ENCODE assay signal across 1 cellular context in the genomic region with DNA sequence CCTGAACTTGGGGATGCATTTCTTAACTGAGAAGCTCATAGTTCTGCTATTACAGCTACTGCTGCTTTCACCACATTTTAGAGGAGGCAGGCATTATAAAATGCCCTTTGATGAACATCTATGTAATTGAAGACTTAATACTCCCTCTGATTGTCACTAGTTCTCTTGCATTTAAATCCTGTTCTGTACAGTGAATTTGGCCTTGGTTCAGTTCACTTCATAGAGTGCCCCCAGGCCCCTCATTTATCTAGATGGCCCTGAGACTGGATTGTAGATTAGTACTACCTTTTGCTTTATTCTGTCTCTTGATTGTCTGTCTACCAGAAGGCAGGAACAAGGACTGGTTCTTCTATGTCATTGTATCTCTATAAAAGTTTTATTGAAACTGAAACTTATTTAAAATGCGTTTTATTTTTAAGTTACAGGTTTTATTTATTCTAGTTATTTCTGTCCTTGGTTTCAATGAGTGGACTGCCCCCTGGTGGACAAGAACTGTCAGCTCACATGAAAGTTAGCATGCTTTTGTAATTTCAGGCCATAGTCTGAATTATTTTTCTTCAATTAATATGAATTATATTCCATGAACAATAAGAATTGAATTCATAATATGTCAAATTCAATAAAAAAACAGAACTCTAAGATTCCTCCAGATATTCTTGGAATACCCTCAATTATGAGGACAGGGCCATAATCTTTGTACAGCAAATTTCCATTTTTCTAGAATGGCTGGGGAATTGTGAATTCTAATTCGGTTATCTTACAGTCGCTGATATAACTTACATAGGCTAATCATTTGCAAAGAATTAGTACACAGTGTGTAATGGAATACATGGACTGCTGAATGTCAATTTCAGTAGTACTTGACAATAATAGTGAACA.
TF ChIP-seq lines count a peak whose summit lies in the region.

No MANE protein-coding gene starts in this region.

TF ChIP-seq in GM12878, 131 proteins besides CTCF, POLR2A, EP300 and RAD21 (continued from another document):
- TF ChIP-seq, protein P1, sequence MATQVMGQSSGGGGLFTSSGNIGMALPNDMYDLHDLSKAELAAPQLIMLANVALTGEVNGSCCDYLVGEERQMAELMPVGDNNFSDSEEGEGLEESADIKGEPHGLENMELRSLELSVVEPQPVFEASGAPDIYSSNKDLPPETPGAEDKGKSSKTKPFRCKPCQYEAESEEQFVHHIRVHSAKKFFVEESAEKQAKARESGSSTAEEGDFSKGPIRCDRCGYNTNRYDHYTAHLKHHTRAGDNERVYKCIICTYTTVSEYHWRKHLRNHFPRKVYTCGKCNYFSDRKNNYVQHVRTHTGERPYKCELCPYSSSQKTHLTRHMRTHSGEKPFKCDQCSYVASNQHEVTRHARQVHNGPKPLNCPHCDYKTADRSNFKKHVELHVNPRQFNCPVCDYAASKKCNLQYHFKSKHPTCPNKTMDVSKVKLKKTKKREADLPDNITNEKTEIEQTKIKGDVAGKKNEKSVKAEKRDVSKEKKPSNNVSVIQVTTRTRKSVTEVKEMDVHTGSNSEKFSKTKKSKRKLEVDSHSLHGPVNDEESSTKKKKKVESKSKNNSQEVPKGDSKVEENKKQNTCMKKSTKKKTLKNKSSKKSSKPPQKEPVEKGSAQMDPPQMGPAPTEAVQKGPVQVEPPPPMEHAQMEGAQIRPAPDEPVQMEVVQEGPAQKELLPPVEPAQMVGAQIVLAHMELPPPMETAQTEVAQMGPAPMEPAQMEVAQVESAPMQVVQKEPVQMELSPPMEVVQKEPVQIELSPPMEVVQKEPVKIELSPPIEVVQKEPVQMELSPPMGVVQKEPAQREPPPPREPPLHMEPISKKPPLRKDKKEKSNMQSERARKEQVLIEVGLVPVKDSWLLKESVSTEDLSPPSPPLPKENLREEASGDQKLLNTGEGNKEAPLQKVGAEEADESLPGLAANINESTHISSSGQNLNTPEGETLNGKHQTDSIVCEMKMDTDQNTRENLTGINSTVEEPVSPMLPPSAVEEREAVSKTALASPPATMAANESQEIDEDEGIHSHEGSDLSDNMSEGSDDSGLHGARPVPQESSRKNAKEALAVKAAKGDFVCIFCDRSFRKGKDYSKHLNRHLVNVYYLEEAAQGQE (IDR thresholded peaks at IDR 0.05; ENCODE audit: low read depth, low read length) = no peak
- TF ChIP-seq, protein P2, sequence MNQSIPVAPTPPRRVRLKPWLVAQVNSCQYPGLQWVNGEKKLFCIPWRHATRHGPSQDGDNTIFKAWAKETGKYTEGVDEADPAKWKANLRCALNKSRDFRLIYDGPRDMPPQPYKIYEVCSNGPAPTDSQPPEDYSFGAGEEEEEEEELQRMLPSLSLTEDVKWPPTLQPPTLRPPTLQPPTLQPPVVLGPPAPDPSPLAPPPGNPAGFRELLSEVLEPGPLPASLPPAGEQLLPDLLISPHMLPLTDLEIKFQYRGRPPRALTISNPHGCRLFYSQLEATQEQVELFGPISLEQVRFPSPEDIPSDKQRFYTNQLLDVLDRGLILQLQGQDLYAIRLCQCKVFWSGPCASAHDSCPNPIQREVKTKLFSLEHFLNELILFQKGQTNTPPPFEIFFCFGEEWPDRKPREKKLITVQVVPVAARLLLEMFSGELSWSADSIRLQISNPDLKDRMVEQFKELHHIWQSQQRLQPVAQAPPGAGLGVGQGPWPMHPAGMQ (IDR thresholded peaks at IDR 0.05; ENCODE audit: borderline replicate concordance) = no peak
- peak; percentile 86 for TF ChIP-seq SMC3 (IDR thresholded peaks at IDR 0.05; ENCODE audit: borderline replicate concordance, low read length)
- no peak for TF ChIP-seq ESRRA (IDR thresholded peaks at IDR 0.05; ENCODE audit: low read length)
- TF ChIP-seq TAF1 (IDR thresholded peaks at IDR 0.05; ENCODE audit: borderline replicate concordance, low read depth, low read length) = no peak
TF ChIP-seq in GM12878: peak in this region for 1.
